1 cellular context compared by ENCODE assay signal in the genomic region with DNA sequence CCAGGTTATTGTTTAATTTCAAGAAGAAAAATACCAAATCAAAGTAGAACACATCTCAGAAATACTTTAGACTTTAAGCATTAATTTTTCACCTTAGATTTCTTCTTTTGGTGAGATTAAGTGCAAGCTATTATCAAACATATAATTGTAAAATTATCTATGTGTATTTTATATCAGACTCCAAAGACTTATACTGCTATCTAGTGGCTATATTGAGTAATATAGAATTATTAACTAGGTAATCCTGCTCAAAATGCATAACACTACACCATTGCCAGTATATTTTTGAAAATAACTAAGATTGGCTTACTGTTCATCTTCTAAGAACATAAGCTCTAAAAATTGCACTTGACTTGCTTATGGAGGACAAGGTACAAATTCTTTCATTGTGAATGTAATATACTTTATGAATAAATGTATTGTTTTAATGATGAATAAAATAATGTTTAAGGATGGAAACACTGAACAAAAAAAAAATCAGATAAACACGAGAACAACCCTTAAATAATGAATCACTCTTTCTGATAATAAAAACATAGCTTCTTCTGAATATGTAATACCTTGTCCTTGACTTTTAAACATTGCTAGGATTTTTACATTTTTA.
TF ChIP-seq lines count a peak whose summit lies in the region.

No MANE protein-coding gene starts in this region.

TF ChIP-seq in liver, 16 proteins besides CTCF, POLR2A, EP300 and RAD21 (continued from another document):
- TF ChIP-seq, protein P1, sequence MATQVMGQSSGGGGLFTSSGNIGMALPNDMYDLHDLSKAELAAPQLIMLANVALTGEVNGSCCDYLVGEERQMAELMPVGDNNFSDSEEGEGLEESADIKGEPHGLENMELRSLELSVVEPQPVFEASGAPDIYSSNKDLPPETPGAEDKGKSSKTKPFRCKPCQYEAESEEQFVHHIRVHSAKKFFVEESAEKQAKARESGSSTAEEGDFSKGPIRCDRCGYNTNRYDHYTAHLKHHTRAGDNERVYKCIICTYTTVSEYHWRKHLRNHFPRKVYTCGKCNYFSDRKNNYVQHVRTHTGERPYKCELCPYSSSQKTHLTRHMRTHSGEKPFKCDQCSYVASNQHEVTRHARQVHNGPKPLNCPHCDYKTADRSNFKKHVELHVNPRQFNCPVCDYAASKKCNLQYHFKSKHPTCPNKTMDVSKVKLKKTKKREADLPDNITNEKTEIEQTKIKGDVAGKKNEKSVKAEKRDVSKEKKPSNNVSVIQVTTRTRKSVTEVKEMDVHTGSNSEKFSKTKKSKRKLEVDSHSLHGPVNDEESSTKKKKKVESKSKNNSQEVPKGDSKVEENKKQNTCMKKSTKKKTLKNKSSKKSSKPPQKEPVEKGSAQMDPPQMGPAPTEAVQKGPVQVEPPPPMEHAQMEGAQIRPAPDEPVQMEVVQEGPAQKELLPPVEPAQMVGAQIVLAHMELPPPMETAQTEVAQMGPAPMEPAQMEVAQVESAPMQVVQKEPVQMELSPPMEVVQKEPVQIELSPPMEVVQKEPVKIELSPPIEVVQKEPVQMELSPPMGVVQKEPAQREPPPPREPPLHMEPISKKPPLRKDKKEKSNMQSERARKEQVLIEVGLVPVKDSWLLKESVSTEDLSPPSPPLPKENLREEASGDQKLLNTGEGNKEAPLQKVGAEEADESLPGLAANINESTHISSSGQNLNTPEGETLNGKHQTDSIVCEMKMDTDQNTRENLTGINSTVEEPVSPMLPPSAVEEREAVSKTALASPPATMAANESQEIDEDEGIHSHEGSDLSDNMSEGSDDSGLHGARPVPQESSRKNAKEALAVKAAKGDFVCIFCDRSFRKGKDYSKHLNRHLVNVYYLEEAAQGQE (IDR thresholded peaks at IDR 0.05), result no peak
- TF ChIP-seq, protein P2, sequence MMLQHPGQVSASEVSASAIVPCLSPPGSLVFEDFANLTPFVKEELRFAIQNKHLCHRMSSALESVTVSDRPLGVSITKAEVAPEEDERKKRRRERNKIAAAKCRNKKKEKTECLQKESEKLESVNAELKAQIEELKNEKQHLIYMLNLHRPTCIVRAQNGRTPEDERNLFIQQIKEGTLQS (IDR thresholded peaks at IDR 0.05), result no peak
- TF ChIP-seq RXRA (IDR thresholded peaks at IDR 0.05) (no peak), HNF4G (IDR thresholded peaks at IDR 0.05) (no peak)
- TF ChIP-seq, protein P3, sequence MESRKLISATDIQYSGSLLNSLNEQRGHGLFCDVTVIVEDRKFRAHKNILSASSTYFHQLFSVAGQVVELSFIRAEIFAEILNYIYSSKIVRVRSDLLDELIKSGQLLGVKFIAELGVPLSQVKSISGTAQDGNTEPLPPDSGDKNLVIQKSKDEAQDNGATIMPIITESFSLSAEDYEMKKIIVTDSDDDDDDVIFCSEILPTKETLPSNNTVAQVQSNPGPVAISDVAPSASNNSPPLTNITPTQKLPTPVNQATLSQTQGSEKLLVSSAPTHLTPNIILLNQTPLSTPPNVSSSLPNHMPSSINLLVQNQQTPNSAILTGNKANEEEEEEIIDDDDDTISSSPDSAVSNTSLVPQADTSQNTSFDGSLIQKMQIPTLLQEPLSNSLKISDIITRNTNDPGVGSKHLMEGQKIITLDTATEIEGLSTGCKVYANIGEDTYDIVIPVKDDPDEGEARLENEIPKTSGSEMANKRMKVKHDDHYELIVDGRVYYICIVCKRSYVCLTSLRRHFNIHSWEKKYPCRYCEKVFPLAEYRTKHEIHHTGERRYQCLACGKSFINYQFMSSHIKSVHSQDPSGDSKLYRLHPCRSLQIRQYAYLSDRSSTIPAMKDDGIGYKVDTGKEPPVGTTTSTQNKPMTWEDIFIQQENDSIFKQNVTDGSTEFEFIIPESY (IDR thresholded peaks at IDR 0.05), result no peak
